Comparison of ENCODE assay signal across 28 cellular contexts in genomic region chr1:38516560-38516959, GRCh38.
"Had no signal": no experiment of that assay in that cellular context is flagged by ENCODE, and none has a peak within 500 bp of the region (broad histone marks: within the 10 kb centered on the region; RNA-seq: fewer than 3 reads in every experiment).

No MANE protein-coding gene starts in this region.

- DNase-seq: naive thymus-derived CD4-positive, alpha-beta T cell; natural killer cell; nephron progenitor cell; pancreas; right cardiac atrium; right lobe of liver; sigmoid colon; spleen; stimulated activated CD4-positive, alpha-beta T cell treated with anti-CD3 and anti-CD28 coated beads, Interleukin-12 subunit alpha, Interleukin-12 subunit beta, amount 100 ng/mL, for 4 hours; stimulated activated CD4-positive, alpha-beta T cell treated with anti-CD3 and anti-CD28 coated beads, Interleukin-1b, Interleukin-23, amount 100 ng/mL, for 48 hours; stimulated activated CD4-positive, alpha-beta T cell treated with anti-CD3 and anti-CD28 coated beads, Interleukin-4, amount 100 ng/mL, for 1 hour; stimulated activated CD4-positive, alpha-beta T cell treated with anti-CD3 and anti-CD28 coated beads, Interleukin-4, amount 100 ng/mL, for 4 hours; stimulated activated CD8-positive, alpha-beta memory T cell treated with anti-CD3 and anti-CD28 coated beads, Interleukin-4, amount 100 ng/mL, for 48 hours; stimulated activated naive CD4-positive, alpha-beta T cell; stimulated activated naive CD8-positive, alpha-beta T cell treated with anti-CD3 and anti-CD28 coated beads, Interleukin-15, amount 100 ng/mL, for 72 hours; stimulated activated naive CD8-positive, alpha-beta T cell treated with anti-CD3 and anti-CD28 coated beads, Interleukin-15, Interleukin-2, amounts not matched to agents 100 U/mL and 50 U/mL, for 24 hours; substantia nigra; thyroid gland; trophoblast cell; upper lobe of left lung had no signal

- ATAC-seq: naive thymus-derived CD4-positive, alpha-beta T cell; natural killer cell; pancreas; right cardiac atrium; right lobe of liver; stimulated activated memory B cell treated with anti-CD40 and anti-IgM and Interleukin-4, amounts not matched to agents 10 μg/mL and 1 μg/mL and 100 μg/mL, for 72 hours; stimulated activated naive CD8-positive, alpha-beta T cell treated with anti-CD3 and anti-CD28 coated beads, Interleukin-15, amount 100 ng/mL, for 72 hours; stimulated activated naive CD8-positive, alpha-beta T cell treated with anti-CD3 and anti-CD28 coated beads, Interleukin-15, Interleukin-2, amounts not matched to agents 100 U/mL and 50 U/mL, for 24 hours had no signal

- H3K4me1 ChIP-seq: pancreas, prostate gland, right lobe of liver, sigmoid colon, spleen, tibial nerve had no signal

- H3K27me3 ChIP-seq: neutrophil, pancreas, right lobe of liver, thyroid gland, tibial nerve, upper lobe of left lung, vagina had no signal

- H3K9me3 ChIP-seq: neutrophil, pancreas, prostate gland, right lobe of liver, sigmoid colon, spleen, thoracic aorta, thyroid gland, tibial nerve, upper lobe of left lung, vagina had no signal

- H3K36me3 ChIP-seq: neutrophil, pancreas, prostate gland, right lobe of liver, sigmoid colon, spleen, thoracic aorta, thyroid gland, tibial nerve, upper lobe of left lung, vagina had no signal

- H3K27ac ChIP-seq: neutrophil, pancreas, prostate gland, right lobe of liver, sigmoid colon, spleen, thoracic aorta, thyroid gland, tibial nerve, upper lobe of left lung, vagina had no signal

- FAIRE-seq: pancreas, urothelium cell line had no signal

- H3K4me2 ChIP-seq: smooth muscle cell had no signal

- H3K4me3 ChIP-seq: pancreas, prostate gland, right lobe of liver, sigmoid colon, smooth muscle cell, spleen, thoracic aorta, thyroid gland, tibial nerve, upper lobe of left lung, vagina had no signal
